In the genomic region with DNA sequence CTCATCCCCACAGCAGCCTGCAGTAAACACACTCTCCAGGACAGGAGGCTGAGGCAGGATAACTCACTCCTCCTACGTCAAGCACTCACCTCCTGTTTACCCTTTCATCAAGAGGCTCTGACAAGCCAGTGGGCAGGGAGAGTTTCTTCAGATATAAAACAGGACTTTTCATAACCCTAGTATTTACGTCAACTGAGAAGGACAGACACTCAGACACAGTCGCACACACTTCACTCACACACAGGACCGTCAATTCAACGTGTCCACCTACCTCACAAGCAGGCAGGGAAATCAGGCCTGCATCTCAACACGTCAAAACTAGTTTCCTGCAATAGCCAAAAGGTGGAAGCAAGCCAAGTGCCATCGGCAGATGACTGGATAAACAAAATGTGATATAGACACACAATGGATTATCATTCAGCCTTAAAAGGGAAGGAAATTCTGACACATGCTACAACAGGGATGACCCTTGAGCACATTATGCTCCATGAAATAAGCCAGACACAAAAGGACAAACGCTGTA, we compare ENCODE assay signal across 8 cellular contexts. TPM values are rescaled to one million over a fixed set of nuclear protein-coding genes. Genes with fewer than 3 reads are reported as not detected.
A peak's percentile ranks its signal among the peaks of the same experiment; 100 is the strongest.
DNase-seq lines count a peak whose midpoint lies in the region; ATAC-seq and TF ChIP-seq lines count a peak whose summit lies in the region.

No MANE protein-coding gene starts in this region.

- no peaks in the 10 kb centered on the region for H3K36me3 Mint-ChIP-seq in nephron (ENCODE audit: low read depth)

- H4K20me1 ChIP-seq in OCI-LY1 (ENCODE audit: insufficient read depth, low read length), result no peaks in the 10 kb centered on the region

- H3K4me1 Mint-ChIP-seq in nephron, result peaks cover 77% of the 10 kb centered on the region

- no peak overlapping the region for H3K4me3 Mint-ChIP-seq in nephron

- no peaks in the 10 kb centered on the region for H3K4me1 ChIP-seq in OCI-LY1 (ENCODE audit: insufficient read depth, low read length, severe bottlenecking)

- peak overlapping the region; percentile 5 for H3K4me3 ChIP-seq in OCI-LY1 (ENCODE audit: low read depth, low read length, poor library complexity, severe bottlenecking)

- H3K36me3 ChIP-seq in OCI-LY1 (ENCODE audit: insufficient read depth, low read length), result peaks cover 28% of the 10 kb centered on the region

- DNase-seq in DMS153 treated with DMSO at 0.1 percent for 48 hours (lab: John Stamatoyannopoulos, UW; ENCODE audit: unreplicated experiment), result peak; percentile 96
- peak; percentile 85 for DNase-seq in central memory CD4-positive, alpha-beta T cell
- DNase-seq in A172 (ENCODE audit: low spot score), result no peak
- no peak for DNase-seq in RWPE1 (ENCODE audit: low spot score)

- no peaks in the 10 kb centered on the region for H3K9me3 Mint-ChIP-seq in nephron

- peak overlapping the region; percentile 46 for H3K4me2 ChIP-seq in OCI-LY1 (ENCODE audit: low read length)

- ATAC-seq in HG02763 (IDR thresholded peaks at IDR 0.05; ENCODE audit: unreplicated experiment), result no peak
- no peak for ATAC-seq in GM21381 (IDR thresholded peaks at IDR 0.05; ENCODE audit: unreplicated experiment)

- H3K27ac Mint-ChIP-seq in nephron, result peak overlapping the region in 2 of 3 experiments; percentile 53 to 60

- H3K27me3 ChIP-seq in OCI-LY1 (ENCODE audit: insufficient read depth, low read length), result no peaks in the 10 kb centered on the region

- H3K9me3 ChIP-seq in OCI-LY1 (ENCODE audit: low read length), result no peaks in the 10 kb centered on the region

- H3K27ac ChIP-seq in OCI-LY1 (ENCODE audit: low read depth, low read length, poor library complexity, severe bottlenecking), result peak overlapping the region; percentile 96
- no peak overlapping the region for H3K27ac ChIP-seq in RWPE1

- no peaks in the 10 kb centered on the region for H3K27me3 Mint-ChIP-seq in nephron (ENCODE audit: low read depth)

- H3K79me2 ChIP-seq in OCI-LY1 (ENCODE audit: insufficient read depth, low read length), result peaks cover 9% of the 10 kb centered on the region; the same call in 1 of the 2 replicates

- no peaks in the 10 kb centered on the region for H3K9me2 ChIP-seq in OCI-LY1 (ENCODE audit: low read depth, low read length)

- CTCF ChIA-PET in RWPE1 (lab: Yijun Ruan, JAX), result interaction anchor here (1.1 kb wide), 1 partner anchor 10 kb away, joined by 3 read pairs; no protein-coding TSS in a partner anchor

- no peak overlapping the region for H2AFZ ChIP-seq in OCI-LY1 (ENCODE audit: low read length)

- no peaks in the 10 kb centered on the region for H3F3A ChIP-seq in OCI-LY1 (ENCODE audit: insufficient read depth, low read length)

- TF ChIP-seq CTCF in OCI-LY1 (IDR thresholded peaks at IDR 0.05; ENCODE audit: low read length) (no peak), nephron (IDR thresholded peaks at IDR 0.05; ENCODE audit: unreplicated experiment in 3 of 3) (no peak), RWPE1 (conservative IDR thresholded peaks at IDR 0.05; ENCODE audit: low read depth) (no peak)

- POLR2A ChIA-PET in RWPE1 (lab: Yijun Ruan, JAX; ENCODE audit: low non-redundant PET), result no interaction called here

- H3K9ac ChIP-seq in OCI-LY1 (ENCODE audit: low read length), result peak overlapping the region; percentile 49; the same call in 1 of the 2 replicates

RNA-seq across cellular contexts. Expression of a gene that starts 48.6 kb away (rescaled TPM):
- 1.9 and 2.3 TPM in 2 replicates for total RNA-seq in A172 (2014; rRNA removed; shearing (Covaris generic))

Comparison
In these comparisons a context has a peak if more than half of its experiments do, and no peak if none do; other contexts are left out.
1. DNase-seq: peak in DMS153 treated with DMSO at 0.1 percent for 48 hours (single experiment) and central memory CD4-positive, alpha-beta T cell (single experiment); none in A172 (single experiment) and RWPE1 (single experiment).